ENCODE assay signal across 1 cellular context in the genomic region with DNA sequence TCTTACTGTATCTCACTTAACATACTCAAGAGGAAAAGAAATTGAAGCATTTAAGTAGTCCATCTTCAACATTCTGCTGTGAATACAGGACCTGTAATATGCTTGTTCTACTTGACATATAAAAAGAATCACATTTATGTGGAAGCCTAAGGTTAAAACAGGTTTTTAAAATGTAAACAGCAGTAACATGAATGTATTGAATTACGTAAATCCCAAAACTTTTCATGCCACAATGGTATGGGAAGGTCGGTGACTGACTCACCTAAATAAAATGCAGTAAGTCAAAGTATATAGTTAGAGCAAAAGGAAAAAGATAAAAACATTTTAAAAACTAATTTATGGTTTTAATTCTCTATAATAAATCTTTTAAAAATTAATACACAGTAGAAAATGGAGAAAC.
TF ChIP-seq lines count a peak whose summit lies in the region.

No MANE protein-coding gene starts in this region.

TF ChIP-seq in GM23338, 12 proteins besides CTCF, POLR2A, EP300 and RAD21 (continued from another document):
- TF ChIP-seq, protein P1, sequence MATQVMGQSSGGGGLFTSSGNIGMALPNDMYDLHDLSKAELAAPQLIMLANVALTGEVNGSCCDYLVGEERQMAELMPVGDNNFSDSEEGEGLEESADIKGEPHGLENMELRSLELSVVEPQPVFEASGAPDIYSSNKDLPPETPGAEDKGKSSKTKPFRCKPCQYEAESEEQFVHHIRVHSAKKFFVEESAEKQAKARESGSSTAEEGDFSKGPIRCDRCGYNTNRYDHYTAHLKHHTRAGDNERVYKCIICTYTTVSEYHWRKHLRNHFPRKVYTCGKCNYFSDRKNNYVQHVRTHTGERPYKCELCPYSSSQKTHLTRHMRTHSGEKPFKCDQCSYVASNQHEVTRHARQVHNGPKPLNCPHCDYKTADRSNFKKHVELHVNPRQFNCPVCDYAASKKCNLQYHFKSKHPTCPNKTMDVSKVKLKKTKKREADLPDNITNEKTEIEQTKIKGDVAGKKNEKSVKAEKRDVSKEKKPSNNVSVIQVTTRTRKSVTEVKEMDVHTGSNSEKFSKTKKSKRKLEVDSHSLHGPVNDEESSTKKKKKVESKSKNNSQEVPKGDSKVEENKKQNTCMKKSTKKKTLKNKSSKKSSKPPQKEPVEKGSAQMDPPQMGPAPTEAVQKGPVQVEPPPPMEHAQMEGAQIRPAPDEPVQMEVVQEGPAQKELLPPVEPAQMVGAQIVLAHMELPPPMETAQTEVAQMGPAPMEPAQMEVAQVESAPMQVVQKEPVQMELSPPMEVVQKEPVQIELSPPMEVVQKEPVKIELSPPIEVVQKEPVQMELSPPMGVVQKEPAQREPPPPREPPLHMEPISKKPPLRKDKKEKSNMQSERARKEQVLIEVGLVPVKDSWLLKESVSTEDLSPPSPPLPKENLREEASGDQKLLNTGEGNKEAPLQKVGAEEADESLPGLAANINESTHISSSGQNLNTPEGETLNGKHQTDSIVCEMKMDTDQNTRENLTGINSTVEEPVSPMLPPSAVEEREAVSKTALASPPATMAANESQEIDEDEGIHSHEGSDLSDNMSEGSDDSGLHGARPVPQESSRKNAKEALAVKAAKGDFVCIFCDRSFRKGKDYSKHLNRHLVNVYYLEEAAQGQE (IDR thresholded peaks at IDR 0.05; ENCODE audit: unreplicated experiment) = no peak
- TF ChIP-seq ZNF114 (CRISPR knock-in tag; IDR thresholded peaks at IDR 0.05) (no peak), CREB1 (CRISPR knock-in tag; IDR thresholded peaks at IDR 0.05; ENCODE audit: low read depth) (no peak), JUNB (IDR thresholded peaks at IDR 0.05; ENCODE audit: unreplicated experiment) (no peak), EZH2 (IDR thresholded peaks at IDR 0.05; ENCODE audit: low read depth, unreplicated experiment) (no peak), NANOG (IDR thresholded peaks at IDR 0.05; ENCODE audit: borderline replicate concordance) (no peak), ZNF331 (CRISPR knock-in tag; IDR thresholded peaks at IDR 0.05; ENCODE audit: low read depth) (no peak)
- TF ChIP-seq, protein P2, sequence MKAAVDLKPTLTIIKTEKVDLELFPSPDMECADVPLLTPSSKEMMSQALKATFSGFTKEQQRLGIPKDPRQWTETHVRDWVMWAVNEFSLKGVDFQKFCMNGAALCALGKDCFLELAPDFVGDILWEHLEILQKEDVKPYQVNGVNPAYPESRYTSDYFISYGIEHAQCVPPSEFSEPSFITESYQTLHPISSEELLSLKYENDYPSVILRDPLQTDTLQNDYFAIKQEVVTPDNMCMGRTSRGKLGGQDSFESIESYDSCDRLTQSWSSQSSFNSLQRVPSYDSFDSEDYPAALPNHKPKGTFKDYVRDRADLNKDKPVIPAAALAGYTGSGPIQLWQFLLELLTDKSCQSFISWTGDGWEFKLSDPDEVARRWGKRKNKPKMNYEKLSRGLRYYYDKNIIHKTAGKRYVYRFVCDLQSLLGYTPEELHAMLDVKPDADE (IDR thresholded peaks at IDR 0.05) = no peak
